ENCODE assay signal across 8 cellular contexts in the genomic region with DNA sequence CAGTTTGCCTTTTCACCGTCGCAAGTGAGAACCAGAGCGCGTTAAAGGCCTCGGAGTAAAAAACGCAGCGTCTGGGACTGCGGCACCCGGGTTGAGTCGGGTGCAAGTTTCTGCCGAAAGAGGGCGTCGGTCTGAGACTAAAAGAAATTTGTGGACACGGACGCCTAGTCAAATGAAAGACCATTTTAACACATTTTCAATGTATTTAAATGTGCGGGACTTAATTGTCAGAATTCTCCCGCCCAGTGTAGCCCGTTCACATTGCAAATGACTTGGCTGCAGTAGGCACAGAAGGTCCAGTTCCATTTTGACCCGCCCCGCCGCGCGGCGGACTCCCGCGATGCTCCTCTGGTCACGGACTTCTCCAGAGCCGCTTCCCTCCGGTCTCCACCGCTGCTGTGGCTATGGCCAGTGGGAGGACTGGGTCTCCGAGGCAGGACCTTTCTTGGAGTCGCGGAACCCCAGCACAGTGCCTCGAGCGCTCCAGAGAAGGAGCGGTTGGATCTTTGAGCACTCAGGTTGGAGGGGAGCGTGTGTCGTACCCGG. TPM values are rescaled to one million over a fixed set of nuclear protein-coding genes. Genes with fewer than 3 reads are reported as not detected.
DNase-seq lines count a peak whose midpoint lies in the region; ATAC-seq and TF ChIP-seq lines count a peak whose summit lies in the region.

No MANE protein-coding gene starts in this region.

- H3K27ac ChIP-seq in HUES64 (ENCODE audit: low read depth, low read length), result no peak overlapping the region

- peaks cover 3% of the 10 kb centered on the region for H3K4me1 ChIP-seq in HUES64 (ENCODE audit: insufficient read depth, low read length)

- DNase-seq in AG10803 (ENCODE audit: low read depth) (peak; percentile 81), RPMI7951 (ENCODE audit: low read depth) (peak; percentile 60), astrocyte of the hippocampus (ENCODE audit: low read depth, low spot score) (peak; percentile 85), hippocampal formation (lab: John Stamatoyannopoulos, UW) (peak; percentile 22 to 37), pulmonary artery endothelial cell (ENCODE audit: low read depth, low spot score) (peak; percentile 13)

- peak; percentile 72 for TF ChIP-seq CTCF in AG10803 (conservative IDR thresholded peaks at IDR 0.05; ENCODE audit: low read length)

- H3K4me3 ChIP-seq in AG10803 (ENCODE audit: low read length) (peak overlapping the region; percentile 72), HUES64 (ENCODE audit: low read length) (peak overlapping the region; percentile 46)

- H3K9me3 ChIP-seq in HUES64 (ENCODE audit: insufficient read depth, low read depth, low read length), result no peaks in the 10 kb centered on the region

- peaks cover 75% of the 10 kb centered on the region for H3K27me3 ChIP-seq in HUES64 (ENCODE audit: insufficient read depth, low read length)

- WGBS in HUES64, result 1% methylated on average over 39 of the region's 39 CpGs

- no peak overlapping the region for H3K9ac ChIP-seq in HUES64 (ENCODE audit: low read depth, low read length)

- no peaks in the 10 kb centered on the region for H3K36me3 ChIP-seq in HUES64 (ENCODE audit: insufficient read depth, low read length)

- ATAC-seq in GM18907 (IDR thresholded peaks at IDR 0.05; ENCODE audit: unreplicated experiment), result peak; percentile 67
- no peak for ATAC-seq in GM21717 (IDR thresholded peaks at IDR 0.05; ENCODE audit: unreplicated experiment)

RNA-seq across cellular contexts. Expression of a gene that starts 1.3 kb away (rescaled TPM):
- polyA plus RNA-seq in HUES64 (2013, experiment 1 of 2), result 0.45 TPM
- 0.63 TPM for polyA plus RNA-seq in HUES64 (2013, experiment 2 of 2)
- 0.60 TPM in 1 of 2 replicates, not detected in the other for total RNA-seq in RPMI7951 (2014; rRNA removed; shearing (Covaris generic))
- 0.04 and 0.07 TPM in 2 replicates for total RNA-seq in pulmonary artery endothelial cell

Comparison
In these comparisons a context has a peak if more than half of its experiments do, and no peak if none do; other contexts are left out.
1. DNase-seq: peak in every context shown above with its lines; median percentile 85 in astrocyte of the hippocampus; 81 in AG10803; 60 in RPMI7951; 30 in hippocampal formation; 13 in pulmonary artery endothelial cell.